In the genomic region with DNA sequence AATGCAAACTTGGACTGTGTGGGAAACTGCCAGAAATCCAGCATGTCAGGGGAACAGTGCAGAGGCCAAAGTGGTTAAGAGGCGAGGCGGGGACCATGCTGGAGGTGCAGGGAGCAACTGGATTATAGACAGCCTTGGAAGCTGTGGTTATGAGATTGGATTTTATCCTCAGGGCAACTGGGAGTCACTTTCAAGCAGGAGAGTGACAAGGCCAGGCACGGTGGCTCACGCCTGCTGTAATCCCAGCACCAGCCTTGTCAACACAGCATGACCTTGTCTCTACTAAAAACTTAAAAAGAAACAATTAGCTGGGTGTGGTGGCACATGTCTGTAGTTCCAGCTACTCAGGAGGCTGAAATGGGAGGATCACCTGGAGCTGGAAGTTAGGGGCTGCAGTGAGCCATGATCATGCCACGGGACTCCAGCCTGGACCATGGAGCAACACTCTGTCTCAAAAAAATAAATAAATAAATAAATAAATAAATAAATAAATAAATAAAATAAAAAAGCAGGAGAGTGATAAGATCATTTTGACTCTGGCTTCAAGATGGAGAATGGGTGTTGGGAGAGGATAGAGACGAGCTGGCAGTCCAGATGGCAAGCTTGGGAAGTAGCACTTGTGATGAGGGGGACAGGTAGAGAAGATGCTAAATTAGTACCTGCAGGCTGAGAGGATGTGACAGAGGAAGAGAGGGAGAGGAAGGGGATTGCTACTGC, we compare ENCODE assay signal across 32 cellular contexts. TPM values are rescaled to one million over a fixed set of nuclear protein-coding genes. Genes with fewer than 3 reads are reported as not detected.
A peak's percentile ranks its signal among the peaks of the same experiment; 100 is the strongest.
DNase-seq lines count a peak whose midpoint lies in the region; ATAC-seq, FAIRE-seq and TF ChIP-seq lines count a peak whose summit lies in the region.
"Had no signal": no experiment of that assay in that cellular context is flagged by ENCODE, and none has a peak within 500 bp of the region (broad histone marks: within the 10 kb centered on the region; RNA-seq: fewer than 3 reads in every experiment).

No MANE protein-coding gene starts in this region.

- peaks cover 0 to 2% (median 0%) of the 10 kb centered on the region in 8 donors for H3K9me3 Mint-ChIP-seq in CD4-positive, alpha-beta memory T cell
- H3K9me3 Mint-ChIP-seq in GM23338 = no peaks in the 10 kb centered on the region; the same call in 2 of the 3 replicates
- H3K9me3 Mint-ChIP-seq in astrocyte (ENCODE audit: unreplicated experiment) = no peaks in the 10 kb centered on the region
- no peaks in the 10 kb centered on the region for H3K9me3 Mint-ChIP-seq in neural crest cell

- WGBS in suprapubic skin = 74% methylated on average over 6 of the region's 6 CpGs

- no peaks in the 10 kb centered on the region for H3K36me3 ChIP-seq in CD4-positive, alpha-beta memory T cell (ENCODE audit: insufficient read depth, low read length)
- H3K36me3 ChIP-seq in GM23338 (ENCODE audit: insufficient read depth) = no peaks in the 10 kb centered on the region; the same call in 1 of the 2 replicates
- no peaks in the 10 kb centered on the region for H3K36me3 ChIP-seq in astrocyte (ENCODE audit: insufficient read depth, low read length)
- H3K36me3 ChIP-seq in suprapubic skin = no peaks in the 10 kb centered on the region
- H3K36me3 ChIP-seq: breast epithelium, colonic mucosa, esophagus squamous epithelium, left lung, upper lobe of left lung, WERI-Rb-1 had no signal

- no peak for ATAC-seq in GM23338
- ATAC-seq in GM19023 (IDR thresholded peaks at IDR 0.05; ENCODE audit: unreplicated experiment) = no peak
- ATAC-seq: left lung had no signal

- H3K27me3 Mint-ChIP-seq in CD4-positive, alpha-beta memory T cell = peaks cover 37 to 52% of the 10 kb centered on the region in 2 donors
- H3K27me3 Mint-ChIP-seq in GM23338 (ENCODE audit: insufficient read depth, low read depth, poor library complexity) (peaks cover 62% of the 10 kb centered on the region), astrocyte (ENCODE audit: low read depth, unreplicated experiment) (peaks cover 60% of the 10 kb centered on the region), neural crest cell (ENCODE audit: low read depth) (peaks cover 81% of the 10 kb centered on the region)

- CTCF ChIA-PET in CD4-positive, alpha-beta memory T cell (lab: Charles Lee; ENCODE audit: partially characterized antibody) = interaction anchor here (0.8 to 9.0 kb wide), 4 partner anchors 14 to 177 kb away, joined by 3 to 153 read pairs (median 32); partner anchors contain the start of gene NES

- no peak overlapping the region for H3K4me3 ChIP-seq in CD4-positive, alpha-beta memory T cell (ENCODE audit: low read length in 2 of 2)
- H3K4me3 ChIP-seq in GM23338 (no peak overlapping the region), astrocyte (ENCODE audit: insufficient read depth, low read depth, low read length) (no peak overlapping the region), suprapubic skin (no peak overlapping the region)
- H3K4me3 ChIP-seq: colonic mucosa, esophagus squamous epithelium, left lung, SK-N-MC, upper lobe of left lung had no signal

- TF ChIP-seq EP300 in suprapubic skin (IDR thresholded peaks at IDR 0.05) = no peak

- H3K4me2 ChIP-seq in GM23338 = no peak overlapping the region
- H3K4me2 ChIP-seq in astrocyte (ENCODE audit: low read length) = no peak overlapping the region
- H3K4me2 ChIP-seq: KMS-11 had no signal

- H3K79me2 ChIP-seq in GM23338 (replicated peaks; ENCODE audit: insufficient read depth) (no peaks in the 10 kb centered on the region), astrocyte (ENCODE audit: insufficient read depth, low read length) (no peaks in the 10 kb centered on the region)

- no peak for FAIRE-seq in astrocyte (lab: Jason Lieb, UNC)
- FAIRE-seq: frontal cortex, GM18507, HTR-8/SVneo had no signal

- no peaks in the 10 kb centered on the region for H3K9me3 ChIP-seq in CD4-positive, alpha-beta memory T cell (ENCODE audit: control insufficient read depth in 1 of 2, low read length in 2 of 2)
- no peaks in the 10 kb centered on the region for H3K9me3 ChIP-seq in astrocyte (ENCODE audit: insufficient read depth, low read depth, low read length)
- no peaks in the 10 kb centered on the region for H3K9me3 ChIP-seq in suprapubic skin
- H3K9me3 ChIP-seq: breast epithelium, colonic mucosa, esophagus squamous epithelium, left lung, upper lobe of left lung had no signal

- H3K4me1 Mint-ChIP-seq in CD4-positive, alpha-beta memory T cell = peaks cover 6 to 16% (median 9%) of the 10 kb centered on the region in 4 donors
- H3K4me1 Mint-ChIP-seq in GM23338 (peaks cover 13% of the 10 kb centered on the region), astrocyte (ENCODE audit: low read depth, unreplicated experiment) (peaks cover 5% of the 10 kb centered on the region), neural crest cell (peaks cover 17% of the 10 kb centered on the region)

- DNase-seq in CD4-positive, alpha-beta memory T cell = no peak
- no peak for DNase-seq in GM23338 (ENCODE audit: low spot score)
- DNase-seq in astrocyte (ENCODE audit: low read depth) = no peak
- no peak for DNase-seq in neural crest cell (ENCODE audit: low read depth, low spot score)
- no peak for DNase-seq in suprapubic skin (ENCODE audit: low spot score in 2 of 2)
- DNase-seq in NCI-H1436 treated with DMSO at 0.1 percent for 48 hours (lab: John Stamatoyannopoulos, UW) = no peak
- no peak for DNase-seq in RPMI8226
- DNase-seq: activated CD4-positive, alpha-beta T cell treated with anti-CD3 and anti-CD28 coated beads, Interleukin-2, amount 50 U/mL, for 1 hour; activated CD8-positive, alpha-beta memory T cell treated with anti-CD3 and anti-CD28 coated beads, Interleukin-2, amount 50 U/mL, for 48 hours; activated effector memory CD4-positive, alpha-beta T cell treated with Interleukin-2 at 50 U/mL for 16 hours; colonic mucosa; DMS79; esophagus squamous epithelium; GF-D8; GOT3; hippocampal formation; left lung; NCI-H1436; NCI-H2107; NCI-H510A treated with DMSO at 0.1 percent for 48 hours; posterior cingulate gyrus; T-helper 9 cell; upper lobe of left lung; WERI-Rb-1 had no signal

- peak overlapping the region in 5 of 8 donors; percentile 4 to 66 (median 13) for H3K4me3 Mint-ChIP-seq in CD4-positive, alpha-beta memory T cell
- peak overlapping the region; percentile 45; the same call in 2 of the 3 replicates for H3K4me3 Mint-ChIP-seq in GM23338
- peak overlapping the region; percentile 67 for H3K4me3 Mint-ChIP-seq in astrocyte (ENCODE audit: unreplicated experiment)
- peak overlapping the region; percentile 38 for H3K4me3 Mint-ChIP-seq in neural crest cell

- H3K27ac Mint-ChIP-seq in CD4-positive, alpha-beta memory T cell = peak overlapping the region in 1 of 7 donors; percentile 73
- H3K27ac Mint-ChIP-seq in GM23338 (no peak overlapping the region), astrocyte (ENCODE audit: unreplicated experiment) (no peak overlapping the region), neural crest cell (ENCODE audit: unreplicated experiment) (no peak overlapping the region)

- no peak overlapping the region for H3K9ac ChIP-seq in astrocyte (ENCODE audit: low read length)
- H3K9ac ChIP-seq: KMS-11 had no signal

- H3K27me3 ChIP-seq in CD4-positive, alpha-beta memory T cell (ENCODE audit: insufficient read depth, low read length) = peaks cover 37% of the 10 kb centered on the region
- H3K27me3 ChIP-seq in GM23338 (ENCODE audit: insufficient read depth) (peaks cover 78% of the 10 kb centered on the region), astrocyte (ENCODE audit: insufficient read depth, low read length) (peaks cover 61% of the 10 kb centered on the region), suprapubic skin (peaks cover 91% of the 10 kb centered on the region)

- no peaks in the 10 kb centered on the region for H4K20me1 ChIP-seq in GM23338 (replicated peaks; ENCODE audit: insufficient read depth)
- H4K20me1 ChIP-seq in astrocyte (ENCODE audit: insufficient read depth, low read length) = no peaks in the 10 kb centered on the region

- H3K36me3 Mint-ChIP-seq in CD4-positive, alpha-beta memory T cell = no peaks in the 10 kb centered on the region
- no peaks in the 10 kb centered on the region for H3K36me3 Mint-ChIP-seq in GM23338 (ENCODE audit: low read depth)
- no peaks in the 10 kb centered on the region for H3K36me3 Mint-ChIP-seq in astrocyte (ENCODE audit: low read depth, unreplicated experiment)
- H3K36me3 Mint-ChIP-seq in neural crest cell (ENCODE audit: low read depth) = no peaks in the 10 kb centered on the region

- TF ChIP-seq POLR2A in suprapubic skin (IDR thresholded peaks at IDR 0.05) = no peak

- no peak overlapping the region for H3K27ac ChIP-seq in CD4-positive, alpha-beta memory T cell (ENCODE audit: low read depth, low read length)
- H3K27ac ChIP-seq in GM23338 (ENCODE audit: low read depth) (no peak overlapping the region), astrocyte (ENCODE audit: low read depth, low read length) (no peak overlapping the region), suprapubic skin (no peak overlapping the region)
- H3K27ac ChIP-seq: breast epithelium, colonic mucosa, esophagus squamous epithelium, KMS-11, left lung, SK-N-MC, upper lobe of left lung, WERI-Rb-1 had no signal

- no peaks in the 10 kb centered on the region for H3K9me2 ChIP-seq in GM23338 (ENCODE audit: insufficient read depth)

- intact Hi-C loops in CD4-positive, alpha-beta memory T cell (cut with micrococcal nuclease) = loop anchor here (10.0 kb wide), 1 partner anchor 82 kb away; the partner anchor contains the start of gene CRABP2

- H2AFZ ChIP-seq in GM23338 (no peak overlapping the region), astrocyte (ENCODE audit: low read depth, low read length) (no peak overlapping the region)

- POLR2A ChIA-PET in CD4-positive, alpha-beta memory T cell (lab: Charles Lee; ENCODE audit: partially characterized antibody) = no interaction called here

- H3K4me1 ChIP-seq in CD4-positive, alpha-beta memory T cell (ENCODE audit: insufficient read depth, low read length) = peaks cover 20% of the 10 kb centered on the region
- H3K4me1 ChIP-seq in GM23338 (ENCODE audit: insufficient read depth) (peaks cover 13% of the 10 kb centered on the region; the same call in 1 of the 2 replicates), astrocyte (ENCODE audit: insufficient read depth, low read length) (peaks cover 6% of the 10 kb centered on the region), suprapubic skin (peaks cover 21% of the 10 kb centered on the region)

- TF ChIP-seq CTCF in GM23338 (conservative IDR thresholded peaks at IDR 0.05; ENCODE audit: low read depth in 2 of 2) (no peak), astrocyte (IDR thresholded peaks at IDR 0.05; ENCODE audit: insufficient read depth, low read depth, low read length) (no peak), neural crest cell (conservative IDR thresholded peaks at IDR 0.05) (no peak), suprapubic skin (IDR thresholded peaks at IDR 0.05) (no peak)

- H3F3A ChIP-seq in GM23338 (replicated peaks; ENCODE audit: low read depth) = peaks cover 14% of the 10 kb centered on the region; the same call in 1 of the 2 replicates

RNA-seq across cellular contexts. Expression of gene HAPLN2, which starts 3.5 kb away (rescaled TPM):
- not detected for total RNA-seq in CD4-positive, alpha-beta memory T cell
- not detected for polyA plus RNA-seq in CD4-positive, alpha-beta memory T cell
- not detected in 2 replicates for total RNA-seq in GM23338 (2014; rRNA removed; shearing (Covaris generic))
- polyA plus RNA-seq in GM23338 (2016; fragmentation: Nextera tagmentation; extraction: Ambion mirVana) = 0.53 TPM in 1 of 2 replicates, not detected in the other
- total RNA-seq in astrocyte = not detected in 2 replicates
- total RNA-seq in neural crest cell = 0.70 and 0.91 TPM in 2 replicates
- total RNA-seq in suprapubic skin = 1 to 10 TPM in 2 of 4 donors, not detected in 2; 1.0 to 2.9 TPM
- total RNA-seq: breast epithelium had no signal

RNA-seq across cellular contexts. Expression of gene BCAN, which starts 19.2 kb away (rescaled TPM):
- not detected for total RNA-seq in CD4-positive, alpha-beta memory T cell
- polyA plus RNA-seq in CD4-positive, alpha-beta memory T cell = not detected
- total RNA-seq in GM23338 (2014; rRNA removed; shearing (Covaris generic)) = 5.5 and 8.0 TPM in 2 replicates
- 2.3 and 3.6 TPM in 2 replicates for polyA plus RNA-seq in GM23338 (2016; fragmentation: Nextera tagmentation; extraction: Ambion mirVana)
- total RNA-seq in astrocyte = 0.29 and 0.41 TPM in 2 replicates
- 2.4 and 3.1 TPM in 2 replicates for total RNA-seq in neural crest cell
- total RNA-seq in suprapubic skin = 10 to 100 TPM; 17.8 to 41.2 (median 29.4) TPM
- total RNA-seq: esophagus squamous epithelium had no signal

RNA-seq across cellular contexts. Expression of gene GPATCH4, which starts 21.5 kb away (rescaled TPM):
- 10 to 100 TPM; 26.9 to 30.7 TPM for total RNA-seq in CD4-positive, alpha-beta memory T cell
- 10 to 100 TPM in 1 of 2 donors, 1 to 10 TPM in 1; 8.1 to 58.5 TPM for polyA plus RNA-seq in CD4-positive, alpha-beta memory T cell
- total RNA-seq in GM23338 (2014; rRNA removed; shearing (Covaris generic)) = 58.9 and 95.7 TPM in 2 replicates
- polyA plus RNA-seq in GM23338 (2016; fragmentation: Nextera tagmentation; extraction: Ambion mirVana) = 174 and 187 TPM in 2 replicates
- total RNA-seq in astrocyte (20.6 and 22.8 TPM in 2 replicates), neural crest cell (40.6 and 41.2 TPM in 2 replicates), suprapubic skin (10 to 100 TPM; 15.9 to 25.1 (median 20.5) TPM)

RNA-seq across cellular contexts. Expression of gene NAXE, which starts 31.2 kb away (rescaled TPM):
- total RNA-seq in CD4-positive, alpha-beta memory T cell = 10 to 100 TPM; 46.7 to 49.5 TPM
- 100 to 1,000 TPM in 1 of 2 donors, 10 to 100 TPM in 1; 93.3 to 152 TPM for polyA plus RNA-seq in CD4-positive, alpha-beta memory T cell
- 62.6 and 87.5 TPM in 2 replicates for total RNA-seq in GM23338 (2014; rRNA removed; shearing (Covaris generic))
- polyA plus RNA-seq in GM23338 (2016; fragmentation: Nextera tagmentation; extraction: Ambion mirVana) = 82.1 and 83.1 TPM in 2 replicates
- total RNA-seq in astrocyte (48.5 and 51.1 TPM in 2 replicates), neural crest cell (76.5 and 80.6 TPM in 2 replicates), suprapubic skin (10 to 100 TPM; 42.7 to 80.8 (median 63.3) TPM)

RNA-seq across cellular contexts. Expression of gene TTC24, which starts 43.2 kb away (rescaled TPM):
- total RNA-seq in CD4-positive, alpha-beta memory T cell = under 1 TPM; 0.84 to 0.91 TPM
- under 1 TPM in 1 of 2 donors, not detected in 1; 0.12 TPM for polyA plus RNA-seq in CD4-positive, alpha-beta memory T cell
- total RNA-seq in GM23338 (2014; rRNA removed; shearing (Covaris generic)) = not detected in 2 replicates
- polyA plus RNA-seq in GM23338 (2016; fragmentation: Nextera tagmentation; extraction: Ambion mirVana) = not detected in 2 replicates
- not detected in 2 replicates for total RNA-seq in astrocyte
- not detected in 2 replicates for total RNA-seq in neural crest cell
- total RNA-seq in suprapubic skin = not detected
- total RNA-seq: breast epithelium, colonic mucosa, esophagus squamous epithelium, frontal cortex, left lung, mesenteric fat pad had no signal

Comparison
In these comparisons a context has a peak if more than half of its experiments do, and no peak if none do; other contexts are left out.
1. H3K4me3 Mint-ChIP-seq: peak in every context shown above with its lines; median percentile 67 in astrocyte; 45 in GM23338; 38 in neural crest cell; 13 in CD4-positive, alpha-beta memory T cell.